16 cellular contexts compared by ENCODE assay signal in the genomic region with DNA sequence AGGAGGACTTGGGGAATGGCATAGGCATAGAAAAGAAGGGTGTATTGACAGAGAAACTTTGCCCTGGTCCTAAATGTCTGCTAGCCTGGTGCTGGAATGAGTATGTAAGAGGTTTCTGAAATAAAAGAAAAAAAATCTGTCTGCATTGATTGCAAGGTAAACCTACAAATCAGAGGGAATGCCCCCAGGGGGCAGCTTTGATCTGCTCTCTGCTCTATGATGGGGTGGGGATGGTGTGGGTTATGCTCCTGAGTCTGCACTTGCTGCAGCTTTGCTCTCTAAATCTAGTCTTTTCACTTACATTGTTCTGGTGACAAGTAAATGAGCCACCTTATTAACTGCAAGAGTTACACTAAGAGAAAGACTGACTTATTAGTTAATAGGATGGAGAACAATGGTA.
DNase-seq lines count a peak whose midpoint lies in the region; TF ChIP-seq lines count a peak whose summit lies in the region.
"Had no signal": no experiment of that assay in that cellular context is flagged by ENCODE, and none has a peak within 500 bp of the region (broad histone marks: within the 10 kb centered on the region; RNA-seq: fewer than 3 reads in every experiment).

No MANE protein-coding gene starts in this region.

- no peak overlapping the region for H3K27ac Mint-ChIP-seq in neural progenitor cell
- H3K27ac Mint-ChIP-seq: IgD-negative memory B cell had no signal

- H3K9me3 Mint-ChIP-seq in neural progenitor cell, result peaks cover 2% of the 10 kb centered on the region

- H3K4me1 ChIP-seq in neural progenitor cell (peaks cover 18% of the 10 kb centered on the region), left ventricle myocardium inferior (no peaks in the 10 kb centered on the region)

- TF ChIP-seq CTCF in neural progenitor cell (IDR thresholded peaks at IDR 0.05), result no peak
- no peak for TF ChIP-seq CTCF in left ventricle myocardium inferior (IDR thresholded peaks at IDR 0.05; ENCODE audit: borderline replicate concordance)

- H4K20me1 ChIP-seq in neural progenitor cell (ENCODE audit: low read depth), result no peaks in the 10 kb centered on the region

- intact Hi-C loops in left ventricle myocardium inferior (cut with micrococcal nuclease), result no loop called here

- no peak overlapping the region for H3K4me2 ChIP-seq in neural progenitor cell

- H3K79me2 ChIP-seq in neural progenitor cell (ENCODE audit: low read depth), result no peaks in the 10 kb centered on the region

- H3K9me3 ChIP-seq in neural progenitor cell (ENCODE audit: low read depth) (no peaks in the 10 kb centered on the region), left ventricle myocardium inferior (replicated peaks) (no peaks in the 10 kb centered on the region)

- H2AFZ ChIP-seq in neural progenitor cell (replicated peaks), result no peak overlapping the region

- no peak overlapping the region for H3K4me3 Mint-ChIP-seq in neural progenitor cell
- H3K4me3 Mint-ChIP-seq: CD14-positive monocyte, IgD-negative memory B cell had no signal

- H3K36me3 Mint-ChIP-seq in neural progenitor cell, result no peaks in the 10 kb centered on the region
- H3K36me3 Mint-ChIP-seq: CD14-positive monocyte, IgD-negative memory B cell had no signal

- no peaks in the 10 kb centered on the region for H3F3A ChIP-seq in neural progenitor cell (ENCODE audit: low read depth)

- H3K9ac ChIP-seq in neural progenitor cell, result no peak overlapping the region

- H3K4me3 ChIP-seq in neural progenitor cell (no peak overlapping the region), left ventricle myocardium inferior (no peak overlapping the region)

- H3K27me3 ChIP-seq in neural progenitor cell, result no peaks in the 10 kb centered on the region
- no peaks in the 10 kb centered on the region for H3K27me3 ChIP-seq in left ventricle myocardium inferior (ENCODE audit: low read depth)

- peak; percentile 14 for DNase-seq in NCI-H2227 (lab: John Stamatoyannopoulos, UW; ENCODE audit: unreplicated experiment)
- no peak for DNase-seq in NCI-H2227 treated with DMSO at 0.1 percent for 48 hours (lab: John Stamatoyannopoulos, UW)
- DNase-seq in NCI-H2081 (lab: John Stamatoyannopoulos, UW), result peak; percentile 59 to 71
- DNase-seq in NCI-H82 treated with DMSO at 0.1 percent for 48 hours (lab: John Stamatoyannopoulos, UW; ENCODE audit: unreplicated experiment), result peak; percentile 30
- DNase-seq in neural progenitor cell (ENCODE audit: low spot score), result peak; percentile 6
- no peak for DNase-seq in Ammon's horn (ENCODE audit: low spot score)
- DNase-seq in activated CD4-positive, CD25-positive, alpha-beta regulatory T cell (lab: John Stamatoyannopoulos, UW), result no peak
- no peak for DNase-seq in left ventricle myocardium inferior
- DNase-seq: AML-193, GDM1, NCI-H1105 treated with DMSO at 0.1 percent for 48 hours, NCI-H187 treated with DMSO at 0.1 percent for 48 hours, NCI-H2171 treated with DMSO at 0.1 percent for 48 hours, NCI-H510A had no signal

- peaks cover 2% of the 10 kb centered on the region for H3K27me3 Mint-ChIP-seq in neural progenitor cell (ENCODE audit: insufficient read depth, low read depth)

- H3K36me3 ChIP-seq in neural progenitor cell (no peaks in the 10 kb centered on the region), left ventricle myocardium inferior (no peaks in the 10 kb centered on the region)

- peaks cover 3% of the 10 kb centered on the region for H3K4me1 Mint-ChIP-seq in neural progenitor cell
- H3K4me1 Mint-ChIP-seq: CD14-positive monocyte, IgD-negative memory B cell had no signal

- H3K27ac ChIP-seq in neural progenitor cell, result no peak overlapping the region
- H3K27ac ChIP-seq in left ventricle myocardium inferior (replicated peaks), result no peak overlapping the region

Comparison
In these comparisons a context has a peak if more than half of its experiments do, and no peak if none do; other contexts are left out.
1. DNase-seq: peak in NCI-H2227 (single experiment), NCI-H2081 (2 of 2), NCI-H82 treated with DMSO at 0.1 percent for 48 hours (single experiment) and neural progenitor cell (single experiment); none in NCI-H2227 treated with DMSO at 0.1 percent for 48 hours (single experiment), Ammon's horn (single experiment), activated CD4-positive, CD25-positive, alpha-beta regulatory T cell (0 of 4) and left ventricle myocardium inferior (single experiment).